In the genomic region with DNA sequence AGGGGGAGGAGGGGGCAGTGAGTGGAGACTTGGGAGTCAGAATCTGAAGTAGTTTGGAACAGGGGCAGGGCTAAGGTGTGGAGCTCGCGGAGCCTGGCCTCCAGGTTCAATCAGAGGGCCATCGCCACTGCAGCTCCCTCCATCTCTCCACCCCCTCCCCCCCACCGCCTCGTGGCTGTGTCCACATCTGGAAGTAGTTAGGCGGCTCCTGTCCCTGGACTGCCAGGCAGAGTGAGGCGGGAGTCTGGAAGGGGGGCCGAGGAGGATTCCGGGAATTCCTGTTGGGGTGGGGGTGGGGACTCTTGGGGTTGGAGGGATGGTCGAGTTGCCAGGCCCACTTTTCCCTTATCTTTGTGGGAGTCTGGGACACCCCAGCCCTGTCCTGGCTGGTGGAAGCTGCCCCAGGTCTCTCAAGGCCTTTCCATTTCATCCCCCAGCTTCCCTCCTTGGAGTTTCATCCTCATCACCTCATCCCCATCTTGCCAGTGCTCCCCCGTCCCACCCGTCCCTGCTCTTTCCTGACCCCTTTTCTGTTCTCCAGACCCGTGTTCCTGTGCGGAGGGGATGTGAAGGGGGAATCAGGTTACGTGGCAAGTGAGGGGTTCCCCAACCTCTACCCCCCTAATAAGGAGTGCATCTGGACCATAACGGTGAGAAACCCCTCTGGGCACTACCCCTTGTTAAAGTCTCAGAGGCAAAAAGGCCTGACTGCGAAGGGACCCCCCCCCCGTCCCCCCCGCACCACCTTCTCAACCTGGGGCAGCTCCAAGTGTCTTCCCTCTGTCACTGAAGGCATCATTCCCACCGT, we compare ENCODE assay signal across 8 cellular contexts. TPM values are rescaled to one million over a fixed set of nuclear protein-coding genes. Genes with fewer than 3 reads are reported as not detected.
DNase-seq lines count a peak whose midpoint lies in the region; ATAC-seq and TF ChIP-seq lines count a peak whose summit lies in the region.

No MANE protein-coding gene starts in this region.

- peaks cover 19% of the 10 kb centered on the region for H3K4me1 Mint-ChIP-seq in endodermal cell
- H3K4me1 Mint-ChIP-seq in nephron progenitor cell: peaks cover 70% of the 10 kb centered on the region

- H3K9ac ChIP-seq in BLaER1 treated with 17β-estradiol and CSF1 and Interleukin-3, amounts not matched to agents 10 nM and 100 nM: peak overlapping the region in 8 of 11 experiments; percentile 45 to 72 (median 65); a peak in 14 of 22 replicates
- no peak overlapping the region for H3K9ac ChIP-seq in endodermal cell (ENCODE audit: extremely low read depth, low read length, poor library complexity, severe bottlenecking)

- DNase-seq in NCI-H69 (lab: John Stamatoyannopoulos, UW): peak; percentile 52
- DNase-seq in endodermal cell: peak; percentile 90
- peak; percentile 83 for DNase-seq in nephron progenitor cell
- DNase-seq in dermis blood vessel endothelial cell: no peak
- no peak for DNase-seq in NCI-H2171 (lab: John Stamatoyannopoulos, UW)
- DNase-seq in NCI-H2081 (lab: John Stamatoyannopoulos, UW): no peak

- H3K9me3 Mint-ChIP-seq in endodermal cell (no peaks in the 10 kb centered on the region), nephron progenitor cell (no peaks in the 10 kb centered on the region)

- no peaks in the 10 kb centered on the region for H3K36me3 ChIP-seq in BLaER1 treated with 17β-estradiol and CSF1 and Interleukin-3, amounts not matched to agents 10 nM and 100 nM
- H3K36me3 ChIP-seq in endodermal cell (ENCODE audit: control insufficient read depth, insufficient read depth, low read length): no peaks in the 10 kb centered on the region

- H4K20me1 ChIP-seq in BLaER1 treated with 17β-estradiol and CSF1 and Interleukin-3, amounts not matched to agents 10 nM and 100 nM: no peaks in the 10 kb centered on the region

- no peaks in the 10 kb centered on the region for H3K9me3 ChIP-seq in BLaER1 treated with 17β-estradiol and CSF1 and Interleukin-3, amounts not matched to agents 10 nM and 100 nM (replicated peaks in 1 of 11)
- H3K9me3 ChIP-seq in endodermal cell (ENCODE audit: control insufficient read depth, low read length): no peaks in the 10 kb centered on the region

- H3K36me3 Mint-ChIP-seq in endodermal cell (ENCODE audit: low read depth) (no peaks in the 10 kb centered on the region), nephron progenitor cell (ENCODE audit: low read depth) (peaks cover 22% of the 10 kb centered on the region)

- no peak for ATAC-seq in GM18505 (IDR thresholded peaks at IDR 0.05; ENCODE audit: unreplicated experiment)

- peaks cover 30 to 74% (median 66%) of the 10 kb centered on the region in 10 experiments; a peak in 19 of 20 replicates for H3K4me1 ChIP-seq in BLaER1 treated with 17β-estradiol and CSF1 and Interleukin-3, amounts not matched to agents 10 nM and 100 nM
- peaks cover 5% of the 10 kb centered on the region for H3K4me1 ChIP-seq in endodermal cell (ENCODE audit: control insufficient read depth, insufficient read depth, low read length)

- TF ChIP-seq CTCF in endodermal cell (conservative IDR thresholded peaks at IDR 0.05): no peak
- TF ChIP-seq CTCF in nephron progenitor cell (IDR thresholded peaks at IDR 0.05): no peak

- peak overlapping the region; percentile 85 to 99 (median 96) for H3K4me2 ChIP-seq in BLaER1 treated with 17β-estradiol and CSF1 and Interleukin-3, amounts not matched to agents 10 nM and 100 nM

- peak overlapping the region; percentile 62 for H3K4me3 Mint-ChIP-seq in endodermal cell
- H3K4me3 Mint-ChIP-seq in nephron progenitor cell: peak overlapping the region; percentile 88

- H3K27ac ChIP-seq in BLaER1 treated with 17β-estradiol and CSF1 and Interleukin-3, amounts not matched to agents 10 nM and 100 nM: peak overlapping the region in 4 of 11 experiments; percentile 39 to 69 (median 55); a peak in 6 of 22 replicates
- no peak overlapping the region for H3K27ac ChIP-seq in endodermal cell (ENCODE audit: low read depth, low read length)

- WGBS in endodermal cell (ENCODE audit: insufficient coverage in 1 of 2, insufficient read length in 1 of 2), 2 experiments: 10 to 60% methylated on average over 2 to 18 of the region's 20 CpGs

- H3K27me3 ChIP-seq in BLaER1 treated with 17β-estradiol and CSF1 and Interleukin-3, amounts not matched to agents 10 nM and 100 nM: peaks cover 0 to 24% (median 19%) of the 10 kb centered on the region in 11 experiments; a peak in 17 of 22 replicates
- peaks cover 18% of the 10 kb centered on the region for H3K27me3 ChIP-seq in endodermal cell (ENCODE audit: control insufficient read depth, insufficient read depth, low read length, poor library complexity, severe bottlenecking)

- H3K4me3 ChIP-seq in BLaER1 treated with 17β-estradiol and CSF1 and Interleukin-3, amounts not matched to agents 10 nM and 100 nM: peak overlapping the region in 8 of 10 experiments; percentile 58 to 70 (median 68); a peak in 13 of 20 replicates
- H3K4me3 ChIP-seq in endodermal cell (ENCODE audit: low read length): peak overlapping the region; percentile 70

- peaks cover 31% of the 10 kb centered on the region for H3K27me3 Mint-ChIP-seq in endodermal cell (ENCODE audit: insufficient read depth)
- peaks cover 34% of the 10 kb centered on the region for H3K27me3 Mint-ChIP-seq in nephron progenitor cell (ENCODE audit: low read depth, poor library complexity)

- no peak for TF ChIP-seq POLR2A in GM18505 (IDR thresholded peaks at IDR 0.05; ENCODE audit: borderline replicate concordance, extremely low read depth, insufficient read depth, insufficient read length)

- no peak overlapping the region for H3K27ac Mint-ChIP-seq in endodermal cell
- peak overlapping the region; percentile 99 for H3K27ac Mint-ChIP-seq in nephron progenitor cell

RNA-seq across cellular contexts. Expression of a gene that starts 0.9 kb away (rescaled TPM):
- total RNA-seq in endodermal cell (10 to 100 TPM; 17.5 to 37.7 TPM), dermis blood vessel endothelial cell (0.51 and 0.56 TPM in 2 replicates)
- polyA plus RNA-seq in endodermal cell (2013, experiment 1 of 2): 47.4 TPM
- polyA plus RNA-seq in endodermal cell (2013, experiment 2 of 2): 40.5 TPM

RNA-seq across cellular contexts. Expression of a gene that starts 9.2 kb away (rescaled TPM):
- total RNA-seq in endodermal cell (10 to 100 TPM; 19.8 to 25.5 TPM), dermis blood vessel endothelial cell (4.9 and 10.3 TPM in 2 replicates)
- 33.1 TPM for polyA plus RNA-seq in endodermal cell (2013, experiment 1 of 2)
- polyA plus RNA-seq in endodermal cell (2013, experiment 2 of 2): 32.4 TPM

RNA-seq across cellular contexts. Expression of a gene that starts 17.0 kb away (rescaled TPM):
- total RNA-seq in endodermal cell (1 to 10 TPM; 1.3 to 3.0 TPM), dermis blood vessel endothelial cell (0.60 TPM in 1 of 2 replicates, not detected in the other)
- polyA plus RNA-seq in endodermal cell (2013, experiment 1 of 2): 2.4 TPM
- polyA plus RNA-seq in endodermal cell (2013, experiment 2 of 2): 1.4 TPM

RNA-seq across cellular contexts. Expression of a gene that starts 17.2 kb away (rescaled TPM):
- total RNA-seq in endodermal cell (10 to 100 TPM; 49.4 to 56.0 TPM), dermis blood vessel endothelial cell (12.1 and 20.3 TPM in 2 replicates)
- polyA plus RNA-seq in endodermal cell (2013, experiment 1 of 2): 50.6 TPM
- polyA plus RNA-seq in endodermal cell (2013, experiment 2 of 2): 40.0 TPM

RNA-seq across cellular contexts. Expression of a gene that starts 29.4 kb away (rescaled TPM):
- total RNA-seq in endodermal cell (1 to 10 TPM; 5.8 to 6.3 TPM), dermis blood vessel endothelial cell (not detected in 2 replicates)
- 5.6 TPM for polyA plus RNA-seq in endodermal cell (2013, experiment 1 of 2)
- 4.6 TPM for polyA plus RNA-seq in endodermal cell (2013, experiment 2 of 2)

Comparison
In these comparisons a context has a peak if more than half of its experiments do, and no peak if none do; other contexts are left out.
1. DNase-seq: peak in NCI-H69 (single experiment), endodermal cell (single experiment) and nephron progenitor cell (single experiment); none in dermis blood vessel endothelial cell (single experiment), NCI-H2171 (single experiment) and NCI-H2081 (0 of 2).
2. RNA of a gene that starts 0.9 kb away (total RNA-seq): 17.5 to 37.7 TPM in endodermal cell; 0.51 to 0.56 TPM in dermis blood vessel endothelial cell; every median in the first group is over 10 times any median in the second.